ENCODE assay signal across 8 cellular contexts in the genomic region with DNA sequence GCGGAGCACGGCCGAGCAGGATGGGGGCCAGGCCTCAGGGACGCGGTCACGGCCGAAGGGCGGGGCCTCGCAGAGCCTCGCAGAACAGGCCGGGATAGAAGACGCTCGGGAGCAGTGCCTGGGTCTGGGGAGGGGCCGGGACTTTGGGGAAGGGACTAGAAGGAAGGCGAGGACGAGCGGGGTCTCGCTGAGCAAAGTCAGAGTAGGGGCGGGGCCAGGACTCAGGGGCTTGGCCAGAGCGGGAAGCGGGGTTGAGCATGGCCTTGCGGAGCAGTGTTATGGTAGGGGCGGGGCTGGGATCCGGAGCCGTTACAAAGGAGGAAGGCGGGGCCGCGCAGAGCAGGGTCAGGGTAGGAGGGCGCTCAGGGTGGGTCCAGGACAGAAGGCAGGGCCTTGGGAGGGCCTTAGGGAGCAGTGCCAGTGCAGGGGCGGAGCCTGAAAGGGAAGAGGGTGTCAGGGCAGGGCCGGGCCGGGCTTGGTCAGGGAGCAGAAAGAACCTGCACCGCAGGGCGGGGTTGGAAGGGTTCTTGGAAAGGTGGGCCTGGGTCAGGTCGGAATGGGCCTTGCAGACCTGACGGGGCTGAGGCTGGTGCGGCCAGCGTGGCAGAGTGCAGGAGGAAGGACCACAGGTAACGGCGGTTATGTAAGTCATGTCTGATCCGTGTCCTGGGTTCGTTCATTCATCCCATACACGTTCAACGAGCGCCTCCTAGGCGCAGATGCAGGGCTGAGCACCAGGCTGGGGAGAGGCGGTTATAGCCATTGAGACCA. TPM values are rescaled to one million over a fixed set of nuclear protein-coding genes. Genes with fewer than 3 reads are reported as not detected.
DNase-seq lines count a peak whose midpoint lies in the region; ATAC-seq and TF ChIP-seq lines count a peak whose summit lies in the region.

No MANE protein-coding gene starts in this region.

- POLR2A ChIA-PET in RWPE1 (lab: Yijun Ruan, JAX; ENCODE audit: low non-redundant PET): no interaction called here

- TF ChIP-seq EP300 in stomach (IDR thresholded peaks at IDR 0.05): no peak

- no peaks in the 10 kb centered on the region for H3K36me3 Mint-ChIP-seq in neural crest cell (ENCODE audit: low read depth)

- DNase-seq in Daoy (ENCODE audit: low read depth) (peak; percentile 98), RWPE1 (ENCODE audit: low spot score) (peak; percentile 96), fibroblast of villous mesenchyme (ENCODE audit: low read depth) (peak; percentile 96), neural crest cell (ENCODE audit: low read depth, low spot score) (peak; percentile 90), stomach (peak; percentile 91)
- peak; percentile 62 for DNase-seq in activated T-helper 9 cell treated with anti-CD3 and anti-CD28 coated beads, Interleukin-2, amount 50 U/mL, for 16 hours (ENCODE audit: low read depth)

- H3K27ac ChIP-seq in KOPT-K1 (ENCODE audit: low read depth, low read length, poor library complexity, severe bottlenecking): peak overlapping the region; percentile 58
- H3K27ac ChIP-seq in RWPE1: peak overlapping the region; percentile 93
- H3K27ac ChIP-seq in stomach: peak overlapping the region; percentile 61 to 87 (median 70)

- TF ChIP-seq CTCF in RWPE1 (conservative IDR thresholded peaks at IDR 0.05; ENCODE audit: low read depth) (peak; percentile 54), fibroblast of villous mesenchyme (IDR thresholded peaks at IDR 0.05; ENCODE audit: insufficient read depth, low read depth, low read length) (peak; percentile 55), neural crest cell (conservative IDR thresholded peaks at IDR 0.05) (peak; percentile 67), stomach (IDR thresholded peaks at IDR 0.05) (peak in 3 of 7 experiments; percentile 24 to 33 (median 32))

- H3K4me1 Mint-ChIP-seq in neural crest cell: peaks cover 11% of the 10 kb centered on the region

- H3K4me3 Mint-ChIP-seq in neural crest cell: peak overlapping the region; percentile 92

- no peak for TF ChIP-seq POLR2A in stomach (IDR thresholded peaks at IDR 0.05)

- no peaks in the 10 kb centered on the region for H3K27me3 ChIP-seq in stomach

- H3K9me3 ChIP-seq in KOPT-K1 (ENCODE audit: insufficient read depth, low read length, poor library complexity, severe bottlenecking) (no peaks in the 10 kb centered on the region), stomach (no peaks in the 10 kb centered on the region)

- WGBS in stomach, 5 donors: 0 to 1% (median 0%) methylated on average over 28 to 47 of the region's 47 CpGs

- H3K4me1 ChIP-seq in stomach: peaks cover 19 to 28% (median 23%) of the 10 kb centered on the region in 4 donors

- ATAC-seq in GM21786 (IDR thresholded peaks at IDR 0.05; ENCODE audit: unreplicated experiment): peak; percentile 84

- peaks cover 15% of the 10 kb centered on the region for H3K27me3 Mint-ChIP-seq in neural crest cell (ENCODE audit: low read depth)

- CTCF ChIA-PET in RWPE1 (lab: Yijun Ruan, JAX): interaction anchor here (0.9 kb wide), 1 partner anchor 140 kb away, joined by 3 read pairs; no protein-coding TSS in a partner anchor

- no peaks in the 10 kb centered on the region for H3K9me3 Mint-ChIP-seq in neural crest cell

- peaks cover 43% of the 10 kb centered on the region for H3K36me3 ChIP-seq in KOPT-K1 (ENCODE audit: insufficient read depth, low read length)
- peaks cover 23 to 31% (median 31%) of the 10 kb centered on the region in 4 donors for H3K36me3 ChIP-seq in stomach

- peak overlapping the region; percentile 96 for H3K27ac Mint-ChIP-seq in neural crest cell (ENCODE audit: unreplicated experiment)

- intact Hi-C loops in stomach (cut with DNase I; ENCODE audit: low total_unique reads): no loop called here

- peak overlapping the region; percentile 69 for H3K4me3 ChIP-seq in fibroblast of villous mesenchyme (ENCODE audit: low read depth, low read length)
- H3K4me3 ChIP-seq in stomach: peak overlapping the region; percentile 51 to 64 (median 60)

RNA-seq across cellular contexts. Expression of a gene that starts 0.5 kb away (rescaled TPM):
- total RNA-seq in Daoy (2014; rRNA removed; shearing (Covaris generic)): 1.8 TPM in 1 of 2 replicates, not detected in the other
- total RNA-seq in fibroblast of villous mesenchyme (0.86 and 1.6 TPM in 2 replicates), neural crest cell (1.1 and 1.5 TPM in 2 replicates), stomach (1 to 10 TPM in 1 of 5 donors, not detected in 4; 1.3 TPM)
- 1 to 10 TPM in 1 of 3 donors, under 1 TPM in 2; 0.15 to 1.4 (median 0.31) TPM for polyA plus RNA-seq in stomach

RNA-seq across cellular contexts. Expression of a gene that starts 35.7 kb away (rescaled TPM):
- 8.1 and 11.3 TPM in 2 replicates for total RNA-seq in Daoy (2014; rRNA removed; shearing (Covaris generic))
- total RNA-seq in fibroblast of villous mesenchyme (11.2 and 15.8 TPM in 2 replicates), neural crest cell (40.8 and 45.3 TPM in 2 replicates), stomach (100 to 1,000 TPM in 1 of 5 donors, 10 to 100 TPM in 4; 10.1 to 164 (median 25.7) TPM)
- 10 to 100 TPM; 10.1 to 15.5 (median 15.2) TPM for polyA plus RNA-seq in stomach

RNA-seq across cellular contexts. Expression of a gene that starts 50.8 kb away (rescaled TPM):
- total RNA-seq in Daoy (2014; rRNA removed; shearing (Covaris generic)): 5.5 and 5.7 TPM in 2 replicates
- total RNA-seq in fibroblast of villous mesenchyme: 10.4 and 16.8 TPM in 2 replicates
- total RNA-seq in neural crest cell: 18.9 and 20.7 TPM in 2 replicates
- total RNA-seq in stomach: 10 to 100 TPM in 2 of 5 donors, 1 to 10 TPM in 2, not detected in 1; 3.5 to 31.9 (median 15.8) TPM
- polyA plus RNA-seq in stomach: 1 to 10 TPM; 5.0 to 7.6 (median 6.6) TPM

RNA-seq across cellular contexts. Expression of a gene that starts 59.3 kb away (rescaled TPM):
- not detected in 2 replicates for total RNA-seq in Daoy (2014; rRNA removed; shearing (Covaris generic))
- total RNA-seq in fibroblast of villous mesenchyme (not detected in 2 replicates), neural crest cell (0.93 and 1.0 TPM in 2 replicates), stomach (under 1 TPM in 2 of 5 donors, not detected in 3; 0.29 to 0.37 TPM)
- polyA plus RNA-seq in stomach: under 1 TPM in 1 of 3 donors, not detected in 2; 0.13 TPM

Comparison
In these comparisons a context has a peak if more than half of its experiments do, and no peak if none do; other contexts are left out.
1. Peak in every context shown above with its lines: DNase-seq, ATAC-seq, H3K4me3 ChIP-seq and H3K27ac ChIP-seq.